Comparison of ENCODE assay signal across 8 cellular contexts in genomic region chr19:31340059-31341025, GRCh38. TPM values are rescaled to one million over a fixed set of nuclear protein-coding genes. Genes with fewer than 3 reads are reported as not detected.
DNase-seq lines count a peak whose midpoint lies in the region; ATAC-seq and TF ChIP-seq lines count a peak whose summit lies in the region.

No MANE protein-coding gene starts in this region.

- TF ChIP-seq CTCF in heart right ventricle (IDR thresholded peaks at IDR 0.05), result no peak
- no peak for TF ChIP-seq CTCF in gastroesophageal sphincter (IDR thresholded peaks at IDR 0.05)
- TF ChIP-seq CTCF in uterus (IDR thresholded peaks at IDR 0.05), result no peak

- peak overlapping the region; percentile 25 for H3K4me3 Mint-ChIP-seq in T-helper 2 cell treated with Interferon-gamma antibody and Interleukin-4, amounts not matched to agents 5 μg/mL and 100 μg/mL, for 36 hours

- H3K4me1 ChIP-seq in heart right ventricle (peaks cover 0 to 42% (median 3%) of the 10 kb centered on the region in 9 donors), right cardiac atrium (ENCODE audit: control insufficient read depth, insufficient read depth, low read length) (peaks cover 3% of the 10 kb centered on the region), gastroesophageal sphincter (peaks cover 10 to 97% (median 47%) of the 10 kb centered on the region in 3 donors), uterus (peaks cover 6 to 23% of the 10 kb centered on the region in 2 donors)

- TF ChIP-seq EP300 in gastroesophageal sphincter (IDR thresholded peaks at IDR 0.05), result no peak

- peak in 5 of 8 donors; percentile 18 to 63 (median 32) for ATAC-seq in heart right ventricle
- no peak for ATAC-seq in right cardiac atrium
- ATAC-seq in gastroesophageal sphincter, result no peak

- H3K36me3 Mint-ChIP-seq in T-helper 2 cell treated with Interferon-gamma antibody and Interleukin-4, amounts not matched to agents 5 μg/mL and 100 μg/mL, for 36 hours (ENCODE audit: low read depth), result no peaks in the 10 kb centered on the region

- no peak for TF ChIP-seq POLR2A in gastroesophageal sphincter (IDR thresholded peaks at IDR 0.05)
- TF ChIP-seq POLR2A in uterus (IDR thresholded peaks at IDR 0.05), result no peak

- peaks cover 55% of the 10 kb centered on the region for H3K27me3 Mint-ChIP-seq in T-helper 2 cell treated with Interferon-gamma antibody and Interleukin-4, amounts not matched to agents 5 μg/mL and 100 μg/mL, for 36 hours (ENCODE audit: low read depth)

- no peak overlapping the region for H3K4me3 ChIP-seq in heart right ventricle
- H3K4me3 ChIP-seq in right cardiac atrium (ENCODE audit: low read length), result no peak overlapping the region
- H3K4me3 ChIP-seq in gastroesophageal sphincter, result no peak overlapping the region
- no peak overlapping the region for H3K4me3 ChIP-seq in uterus

- intact Hi-C loops in heart right ventricle (cut with DNase I) (no loop called here), right cardiac atrium (cut with DNase I) (no loop called here), uterus (cut with DNase I; ENCODE audit: low total_unique reads) (no loop called here)

- H3K27ac ChIP-seq in heart right ventricle (peak overlapping the region in 4 of 10 donors; percentile 40 to 62 (median 50)), right cardiac atrium (ENCODE audit: low read length) (no peak overlapping the region), gastroesophageal sphincter (peak overlapping the region; percentile 77 to 84 (median 80)), uterus (peak overlapping the region; percentile 77 to 80)

- DNase-seq in heart right ventricle, result no peak
- DNase-seq in right cardiac atrium, result no peak
- DNase-seq in T-helper 2 cell treated with Interferon-gamma antibody and Interleukin-4, amounts not matched to agents 5 μg/mL and 100 μg/mL, for 36 hours (ENCODE audit: low spot score), result no peak
- DNase-seq in uterus, result peak; percentile 56 to 58
- no peak for DNase-seq in 8988T
- DNase-seq in dermis blood vessel endothelial cell, result no peak
- no peak for DNase-seq in NCI-H1417 treated with DMSO at 0.1 percent for 48 hours (lab: John Stamatoyannopoulos, UW)

- H3K4me1 Mint-ChIP-seq in T-helper 2 cell treated with Interferon-gamma antibody and Interleukin-4, amounts not matched to agents 5 μg/mL and 100 μg/mL, for 36 hours (ENCODE audit: low read depth), result peaks cover 16% of the 10 kb centered on the region

- 60 to 61% methylated on average over 14 of the region's 14 CpGs for WGBS in heart right ventricle, 2 donors
- WGBS in right cardiac atrium, result 46% methylated on average over 14 of the region's 14 CpGs
- 21 to 26% methylated on average over 9 to 12 of the region's 14 CpGs for WGBS in gastroesophageal sphincter (ENCODE audit: low coverage in 1 of 2), 2 donors

- no peaks in the 10 kb centered on the region for H3K27me3 ChIP-seq in heart right ventricle
- no peaks in the 10 kb centered on the region for H3K27me3 ChIP-seq in right cardiac atrium (ENCODE audit: control insufficient read depth, insufficient read depth)
- H3K27me3 ChIP-seq in gastroesophageal sphincter, result no peaks in the 10 kb centered on the region
- H3K27me3 ChIP-seq in uterus, result no peaks in the 10 kb centered on the region

- H3K36me3 ChIP-seq in heart right ventricle (peaks cover 0 to 13% (median 0%) of the 10 kb centered on the region in 9 donors), gastroesophageal sphincter (no peaks in the 10 kb centered on the region), uterus (no peaks in the 10 kb centered on the region)

- H3K9me3 Mint-ChIP-seq in T-helper 2 cell treated with Interferon-gamma antibody and Interleukin-4, amounts not matched to agents 5 μg/mL and 100 μg/mL, for 36 hours, result no peaks in the 10 kb centered on the region

- H3K9me3 ChIP-seq in heart right ventricle (no peaks in the 10 kb centered on the region), right cardiac atrium (ENCODE audit: control insufficient read depth, low read length) (no peaks in the 10 kb centered on the region), gastroesophageal sphincter (no peaks in the 10 kb centered on the region), uterus (no peaks in the 10 kb centered on the region)

- peak overlapping the region; percentile 75 for H3K27ac Mint-ChIP-seq in T-helper 2 cell treated with Interferon-gamma antibody and Interleukin-4, amounts not matched to agents 5 μg/mL and 100 μg/mL, for 36 hours

RNA-seq across cellular contexts. Expression of gene TSHZ3, which starts 8.9 kb away (rescaled TPM):
- total RNA-seq in heart right ventricle, result 1 to 10 TPM; 2.1 to 5.0 (median 3.2) TPM
- polyA plus RNA-seq in heart right ventricle, result 1 to 10 TPM; 1.7 to 2.3 TPM
- 1 to 10 TPM; 3.6 to 7.0 (median 4.5) TPM for total RNA-seq in right cardiac atrium
- 1.5 TPM for polyA plus RNA-seq in right cardiac atrium
- 10 to 100 TPM; 15.6 to 40.2 (median 31.1) TPM for total RNA-seq in gastroesophageal sphincter
- total RNA-seq in uterus, result 10 to 100 TPM in 3 of 4 donors, 1 to 10 TPM in 1; 3.2 to 65.5 (median 27.9) TPM
- 0.88 and 3.2 TPM in 2 replicates for total RNA-seq in dermis blood vessel endothelial cell

Comparison
In these comparisons a context has a peak if more than half of its experiments do, and no peak if none do; other contexts are left out.
1. ATAC-seq: peak in heart right ventricle (5 of 8); none in right cardiac atrium (0 of 2) and gastroesophageal sphincter (single experiment).
2. DNase-seq: peak in uterus (2 of 2); none in heart right ventricle (0 of 2), right cardiac atrium (0 of 3), T-helper 2 cell treated with Interferon-gamma antibody and Interleukin-4, amounts not matched to agents 5 μg/mL and 100 μg/mL, for 36 hours (single experiment), 8988T (single experiment), dermis blood vessel endothelial cell (single experiment) and NCI-H1417 treated with DMSO at 0.1 percent for 48 hours (single experiment).